9 cellular contexts compared by ENCODE assay signal in the genomic region with DNA sequence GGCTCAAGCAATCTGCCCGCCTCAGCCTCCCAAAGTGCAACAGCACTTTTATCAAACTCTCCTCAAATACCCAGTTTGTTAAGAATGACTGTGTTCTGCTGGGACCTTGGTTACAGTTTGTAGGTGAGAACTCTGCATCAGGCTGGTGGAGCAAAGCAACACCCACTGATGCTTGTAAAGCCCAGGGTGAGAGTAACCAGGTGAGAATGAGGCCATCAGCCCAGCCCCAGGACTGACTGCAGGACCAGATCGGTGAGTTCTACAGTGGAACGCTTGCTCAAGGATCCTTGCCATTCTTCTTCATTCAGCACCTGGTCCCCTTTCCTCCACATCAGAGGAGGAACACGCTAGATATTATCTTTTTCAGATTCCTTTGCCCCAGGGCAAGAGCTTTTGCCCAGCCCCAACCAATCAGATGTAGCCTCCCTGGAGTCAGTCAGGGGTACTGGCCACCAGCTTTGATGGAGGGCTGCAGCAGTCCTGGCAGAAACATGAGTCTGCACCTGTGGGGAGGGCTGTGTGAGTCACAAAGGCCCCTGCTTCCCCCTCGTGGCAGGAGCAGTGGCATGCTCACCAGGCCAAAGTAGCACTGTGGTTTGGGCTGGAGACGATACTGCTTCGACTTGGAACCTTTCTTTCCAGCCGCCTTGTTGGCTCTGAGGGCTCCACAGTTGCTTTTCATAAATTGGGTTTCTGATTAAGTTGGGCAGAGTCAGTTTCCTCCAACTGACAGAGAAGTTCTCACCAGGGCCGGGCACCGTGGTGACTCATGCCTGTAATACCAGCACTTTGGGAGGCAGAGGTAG. TPM values are rescaled to one million over a fixed set of nuclear protein-coding genes. Genes with fewer than 3 reads are reported as not detected.
DNase-seq lines count a peak whose midpoint lies in the region; ATAC-seq, FAIRE-seq and TF ChIP-seq lines count a peak whose summit lies in the region.
"Had no signal": no experiment of that assay in that cellular context is flagged by ENCODE, and none has a peak within 500 bp of the region (broad histone marks: within the 10 kb centered on the region; RNA-seq: fewer than 3 reads in every experiment).

No MANE protein-coding gene starts in this region.

- H3K4me2 ChIP-seq in DOHH2 (ENCODE audit: low read length): peak overlapping the region; percentile 28; the same call in 1 of the 2 replicates

- ATAC-seq in HG02610 (IDR thresholded peaks at IDR 0.05; ENCODE audit: unreplicated experiment) (peak; percentile 67), GM19324 (IDR thresholded peaks at IDR 0.05; ENCODE audit: low FRiP score, unreplicated experiment) (no peak), HG03135 (IDR thresholded peaks at IDR 0.05; ENCODE audit: unreplicated experiment) (no peak)

- FAIRE-seq in frontal cortex (lab: Jason Lieb, UNC): no peak
- FAIRE-seq: endometrium had no signal

- no peak overlapping the region for H3K4me3 ChIP-seq in DOHH2 (ENCODE audit: low read length)

- DNase-seq in RPMI7951 (ENCODE audit: low read depth) (peak; percentile 94), frontal cortex (ENCODE audit: low spot score in 2 of 2) (peak; percentile 41 to 56), retina (peak; percentile 24)
- peak; percentile 51 for DNase-seq in activated T-helper 1 cell treated with anti-CD3 and anti-CD28 coated beads, Interleukin-12 subunit alpha, Interleukin-12 subunit beta, Interleukin-2, Interleukin-4 antibody, amounts not matched to agents 30 ng/mL and 10 ng/mL and 1 ng/mL, durations not matched to agents 14 hours and 24 hours and 36 hours (ENCODE audit: low spot score)

- H3F3A ChIP-seq in DOHH2 (ENCODE audit: control insufficient read depth, insufficient read depth): peaks cover 3% of the 10 kb centered on the region; the same call in 1 of the 2 replicates

- peak overlapping the region; percentile 58 for H3K4me3 Mint-ChIP-seq in activated T-helper 1 cell treated with anti-CD3 and anti-CD28 coated beads, Interleukin-12 subunit alpha, Interleukin-12 subunit beta, Interleukin-2, Interleukin-4 antibody, amounts not matched to agents 30 ng/mL and 10 ng/mL and 1 ng/mL, durations not matched to agents 14 hours and 24 hours and 36 hours

- peaks cover 3% of the 10 kb centered on the region for H3K27me3 Mint-ChIP-seq in activated T-helper 1 cell treated with anti-CD3 and anti-CD28 coated beads, Interleukin-12 subunit alpha, Interleukin-12 subunit beta, Interleukin-2, Interleukin-4 antibody, amounts not matched to agents 30 ng/mL and 10 ng/mL and 1 ng/mL, durations not matched to agents 14 hours and 24 hours and 36 hours (ENCODE audit: insufficient read depth)

- H3K27ac Mint-ChIP-seq in activated T-helper 1 cell treated with anti-CD3 and anti-CD28 coated beads, Interleukin-12 subunit alpha, Interleukin-12 subunit beta, Interleukin-2, Interleukin-4 antibody, amounts not matched to agents 30 ng/mL and 10 ng/mL and 1 ng/mL, durations not matched to agents 14 hours and 24 hours and 36 hours: peak overlapping the region; percentile 55

- H3K4me1 ChIP-seq in DOHH2 (ENCODE audit: control insufficient read depth, low read length): peaks cover 34% of the 10 kb centered on the region

- H3K9me2 ChIP-seq in DOHH2 (replicated peaks; ENCODE audit: control insufficient read depth, low read length): no peaks in the 10 kb centered on the region

- H3K79me2 ChIP-seq in DOHH2 (ENCODE audit: control insufficient read depth, low read length): peaks cover 5% of the 10 kb centered on the region; the same call in 1 of the 2 replicates

- intact Hi-C loops in activated T-helper 1 cell treated with anti-CD3 and anti-CD28 coated beads, Interleukin-12 subunit alpha, Interleukin-12 subunit beta, Interleukin-2, Interleukin-4 antibody, amounts not matched to agents 30 ng/mL and 10 ng/mL and 1 ng/mL, durations not matched to agents 14 hours and 24 hours and 36 hours (cut with micrococcal nuclease): loop anchor here (1.0 to 2.0 kb wide), 5 partner anchors 41 to 106 kb away; a partner anchor contains a TSS

- H3K4me1 Mint-ChIP-seq in activated T-helper 1 cell treated with anti-CD3 and anti-CD28 coated beads, Interleukin-12 subunit alpha, Interleukin-12 subunit beta, Interleukin-2, Interleukin-4 antibody, amounts not matched to agents 30 ng/mL and 10 ng/mL and 1 ng/mL, durations not matched to agents 14 hours and 24 hours and 36 hours (ENCODE audit: low read depth): peaks cover 40% of the 10 kb centered on the region

- H3K9me3 ChIP-seq in DOHH2 (ENCODE audit: control insufficient read depth, insufficient read depth, low read length): no peaks in the 10 kb centered on the region

- H3K9me3 Mint-ChIP-seq in activated T-helper 1 cell treated with anti-CD3 and anti-CD28 coated beads, Interleukin-12 subunit alpha, Interleukin-12 subunit beta, Interleukin-2, Interleukin-4 antibody, amounts not matched to agents 30 ng/mL and 10 ng/mL and 1 ng/mL, durations not matched to agents 14 hours and 24 hours and 36 hours: no peaks in the 10 kb centered on the region

- H3K36me3 Mint-ChIP-seq in activated T-helper 1 cell treated with anti-CD3 and anti-CD28 coated beads, Interleukin-12 subunit alpha, Interleukin-12 subunit beta, Interleukin-2, Interleukin-4 antibody, amounts not matched to agents 30 ng/mL and 10 ng/mL and 1 ng/mL, durations not matched to agents 14 hours and 24 hours and 36 hours (ENCODE audit: low read depth): peaks cover 2% of the 10 kb centered on the region

- H3K27me3 ChIP-seq in DOHH2 (ENCODE audit: control insufficient read depth, low read length): no peaks in the 10 kb centered on the region

- H3K27ac ChIP-seq in DOHH2 (ENCODE audit: low read depth, low read length): no peak overlapping the region

- TF ChIP-seq CTCF in DOHH2 (IDR thresholded peaks at IDR 0.05; ENCODE audit: low read depth, low read length, poor library complexity, severe bottlenecking): peak; percentile 88

- no peaks in the 10 kb centered on the region for H4K20me1 ChIP-seq in DOHH2 (ENCODE audit: control insufficient read depth, insufficient read depth, low read depth, low read length)

- H3K36me3 ChIP-seq in DOHH2 (ENCODE audit: control insufficient read depth, low read length): no peaks in the 10 kb centered on the region

RNA-seq across cellular contexts. Expression of a gene that starts 3.5 kb away (rescaled TPM):
- 206 and 217 TPM in 2 replicates for total RNA-seq in RPMI7951 (2014; rRNA removed; shearing (Covaris generic))
- total RNA-seq in activated T-helper 1 cell treated with anti-CD3 and anti-CD28 coated beads, Interleukin-12 subunit alpha, Interleukin-12 subunit beta, Interleukin-2, Interleukin-4 antibody, amounts not matched to agents 30 ng/mL and 10 ng/mL and 1 ng/mL, durations not matched to agents 14 hours and 24 hours and 36 hours: 90.1 and 92.5 TPM in 2 replicates
- 81.1 TPM for total RNA-seq in frontal cortex

RNA-seq across cellular contexts. Expression of a gene that starts 49.1 kb away (rescaled TPM):
- total RNA-seq in RPMI7951 (2014; rRNA removed; shearing (Covaris generic)): 41.2 and 56.9 TPM in 2 replicates
- total RNA-seq in activated T-helper 1 cell treated with anti-CD3 and anti-CD28 coated beads, Interleukin-12 subunit alpha, Interleukin-12 subunit beta, Interleukin-2, Interleukin-4 antibody, amounts not matched to agents 30 ng/mL and 10 ng/mL and 1 ng/mL, durations not matched to agents 14 hours and 24 hours and 36 hours: 11.7 and 15.5 TPM in 2 replicates
- total RNA-seq in frontal cortex: 22.0 TPM

RNA-seq across cellular contexts. Expression of a gene that starts 56.1 kb away (rescaled TPM):
- total RNA-seq in RPMI7951 (2014; rRNA removed; shearing (Covaris generic)): 4.3 and 7.2 TPM in 2 replicates
- total RNA-seq in activated T-helper 1 cell treated with anti-CD3 and anti-CD28 coated beads, Interleukin-12 subunit alpha, Interleukin-12 subunit beta, Interleukin-2, Interleukin-4 antibody, amounts not matched to agents 30 ng/mL and 10 ng/mL and 1 ng/mL, durations not matched to agents 14 hours and 24 hours and 36 hours: 0.21 TPM in 1 of 2 replicates, not detected in the other
- not detected for total RNA-seq in frontal cortex

Comparison
In these comparisons a context has a peak if more than half of its experiments do, and no peak if none do; other contexts are left out.
1. DNase-seq: peak in every context shown above with its lines; median percentile 94 in RPMI7951; 51 in activated T-helper 1 cell treated with anti-CD3 and anti-CD28 coated beads, Interleukin-12 subunit alpha, Interleukin-12 subunit beta, Interleukin-2, Interleukin-4 antibody, amounts not matched to agents 30 ng/mL and 10 ng/mL and 1 ng/mL, durations not matched to agents 14 hours and 24 hours and 36 hours; 48 in frontal cortex; 24 in retina.